8 cellular contexts compared by ENCODE assay signal in the genomic region with DNA sequence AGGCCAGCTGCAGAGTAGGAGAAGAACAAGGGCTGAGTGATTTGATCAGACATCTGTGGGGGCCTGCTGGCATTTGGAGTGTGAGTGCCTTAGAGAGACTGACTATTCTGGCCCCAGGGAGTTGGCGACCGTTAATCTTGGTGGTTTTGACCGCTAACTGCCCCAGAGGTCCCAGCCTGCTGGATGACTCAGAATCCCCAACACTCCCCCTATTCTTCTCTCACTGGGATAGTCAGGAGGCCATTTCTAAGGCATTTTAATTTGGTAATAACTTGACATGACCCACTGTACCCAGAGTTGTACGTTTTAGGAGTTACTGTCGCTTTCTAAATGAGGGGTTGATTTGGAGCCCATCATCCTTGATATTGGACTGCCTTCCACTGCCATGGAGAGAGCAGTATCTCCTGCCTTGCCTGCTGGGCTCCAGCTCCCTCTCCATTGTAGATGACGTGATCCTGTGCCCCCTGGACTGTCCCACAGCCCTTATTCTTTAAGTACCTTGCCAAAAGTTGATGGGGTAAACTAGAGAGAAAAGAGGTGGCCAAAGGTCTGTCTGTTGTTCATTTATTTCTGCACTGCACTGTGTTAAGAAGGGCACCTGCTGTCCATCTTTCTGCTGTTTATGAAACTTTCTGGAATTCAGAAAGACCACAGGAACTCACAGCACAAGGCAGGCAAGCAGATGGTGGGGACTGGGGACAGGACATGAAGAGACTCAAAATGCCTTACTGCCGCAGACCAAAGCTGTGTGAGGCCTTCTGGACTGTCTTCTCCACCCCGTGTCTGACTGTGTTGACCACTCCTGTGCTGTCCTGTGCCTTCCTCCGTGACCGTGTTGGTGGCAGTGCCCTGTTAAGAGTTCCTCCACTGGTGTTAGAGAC.
A peak's percentile ranks its signal among the peaks of the same experiment; 100 is the strongest.
DNase-seq lines count a peak whose midpoint lies in the region; ATAC-seq and TF ChIP-seq lines count a peak whose summit lies in the region.

No MANE protein-coding gene starts in this region.

- peak; percentile 5 for ATAC-seq in GM18907 (IDR thresholded peaks at IDR 0.05; ENCODE audit: unreplicated experiment)
- ATAC-seq in GM21390 (IDR thresholded peaks at IDR 0.05; ENCODE audit: unreplicated experiment), result no peak

- H3K9me2 ChIP-seq in OCI-LY1 (ENCODE audit: low read depth, low read length), result no peaks in the 10 kb centered on the region

- H3K79me2 ChIP-seq in OCI-LY1 (ENCODE audit: insufficient read depth, low read length), result no peaks in the 10 kb centered on the region

- H3K27me3 Mint-ChIP-seq in T-helper 2 cell treated with Interferon-gamma antibody and Interleukin-4, amounts not matched to agents 5 μg/mL and 100 μg/mL, for 36 hours (ENCODE audit: low read depth), result no peaks in the 10 kb centered on the region

- peak overlapping the region; percentile 76 for H3K9ac ChIP-seq in OCI-LY1 (ENCODE audit: low read length)

- H3K4me1 ChIP-seq in OCI-LY1 (ENCODE audit: insufficient read depth, low read length, severe bottlenecking), result peaks cover 95% of the 10 kb centered on the region

- H3K36me3 Mint-ChIP-seq in T-helper 2 cell treated with Interferon-gamma antibody and Interleukin-4, amounts not matched to agents 5 μg/mL and 100 μg/mL, for 36 hours (ENCODE audit: low read depth), result peaks cover 16% of the 10 kb centered on the region

- peak overlapping the region; percentile 70 for H3K4me2 ChIP-seq in OCI-LY1 (ENCODE audit: low read length)

- H3K4me3 Mint-ChIP-seq in T-helper 2 cell treated with Interferon-gamma antibody and Interleukin-4, amounts not matched to agents 5 μg/mL and 100 μg/mL, for 36 hours, result no peak overlapping the region

- H3K27me3 ChIP-seq in OCI-LY1 (ENCODE audit: insufficient read depth, low read length), result no peaks in the 10 kb centered on the region

- DNase-seq in dedifferentiated amniotic fluid mesenchymal stem cell (ENCODE audit: extremely low spot score) (peak; percentile 55), non-pigmented ciliary epithelial cell (ENCODE audit: low read depth) (peak; percentile 73), NCI-H345 (lab: John Stamatoyannopoulos, UW) (no peak), DMS114 treated with DMSO at 0.1 percent for 48 hours (lab: John Stamatoyannopoulos, UW; ENCODE audit: unreplicated experiment) (no peak)
- no peak for DNase-seq in T-helper 2 cell treated with Interferon-gamma antibody and Interleukin-4, amounts not matched to agents 5 μg/mL and 100 μg/mL, for 36 hours (ENCODE audit: low spot score)

- peaks cover 11% of the 10 kb centered on the region; the same call in 1 of the 2 replicates for H3K36me3 ChIP-seq in OCI-LY1 (ENCODE audit: insufficient read depth, low read length)

- peaks cover 6% of the 10 kb centered on the region for H3F3A ChIP-seq in OCI-LY1 (ENCODE audit: insufficient read depth, low read length)

- TF ChIP-seq CTCF in OCI-LY1 (IDR thresholded peaks at IDR 0.05; ENCODE audit: low read length), result no peak

- peaks cover 41% of the 10 kb centered on the region for H3K4me1 Mint-ChIP-seq in T-helper 2 cell treated with Interferon-gamma antibody and Interleukin-4, amounts not matched to agents 5 μg/mL and 100 μg/mL, for 36 hours (ENCODE audit: low read depth)

- no peaks in the 10 kb centered on the region for H3K9me3 ChIP-seq in OCI-LY1 (ENCODE audit: low read length)

- no peak overlapping the region for H3K27ac Mint-ChIP-seq in T-helper 2 cell treated with Interferon-gamma antibody and Interleukin-4, amounts not matched to agents 5 μg/mL and 100 μg/mL, for 36 hours

- no peaks in the 10 kb centered on the region for H3K9me3 Mint-ChIP-seq in T-helper 2 cell treated with Interferon-gamma antibody and Interleukin-4, amounts not matched to agents 5 μg/mL and 100 μg/mL, for 36 hours

- H3K27ac ChIP-seq in OCI-LY1 (ENCODE audit: low read depth, low read length, poor library complexity, severe bottlenecking), result peak overlapping the region; percentile 99

- H2AFZ ChIP-seq in OCI-LY1 (ENCODE audit: low read length), result no peak overlapping the region

- H3K4me3 ChIP-seq in OCI-LY1 (ENCODE audit: low read depth, low read length, poor library complexity, severe bottlenecking), result peak overlapping the region; percentile 46

- H4K20me1 ChIP-seq in OCI-LY1 (ENCODE audit: insufficient read depth, low read length), result no peaks in the 10 kb centered on the region

Comparison
In these comparisons a context has a peak if more than half of its experiments do, and no peak if none do; other contexts are left out.
1. DNase-seq: peak in dedifferentiated amniotic fluid mesenchymal stem cell (single experiment) and non-pigmented ciliary epithelial cell (single experiment); none in T-helper 2 cell treated with Interferon-gamma antibody and Interleukin-4, amounts not matched to agents 5 μg/mL and 100 μg/mL, for 36 hours (single experiment), NCI-H345 (single experiment) and DMS114 treated with DMSO at 0.1 percent for 48 hours (single experiment).